In the genomic region with DNA sequence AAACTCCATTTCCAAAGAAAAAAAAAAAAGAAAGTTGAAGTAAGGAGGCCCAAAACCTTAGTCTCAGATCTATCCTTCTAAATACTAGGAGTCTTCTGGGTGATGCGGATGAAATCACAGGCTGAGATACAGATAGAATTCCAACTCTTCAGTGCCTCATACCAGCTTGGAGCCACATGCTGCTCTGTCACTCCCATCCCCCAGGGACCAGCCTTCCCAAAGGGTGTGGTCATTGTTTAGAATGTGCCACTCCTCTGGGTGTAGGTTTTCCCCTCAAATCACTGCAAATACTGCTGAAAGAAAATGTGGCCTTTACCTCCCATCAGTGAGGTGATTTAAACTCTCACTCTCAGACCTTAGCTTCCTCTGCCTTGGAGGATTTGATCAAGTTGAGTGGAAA, we compare ENCODE assay signal across 1 cellular context.
TF ChIP-seq lines count a peak whose summit lies in the region.

No MANE protein-coding gene starts in this region.

TF ChIP-seq in IMR-90, 13 proteins besides CTCF, POLR2A, EP300 and RAD21:
- no peak for TF ChIP-seq USF2 (IDR thresholded peaks at IDR 0.05; ENCODE audit: low read depth, low read length)
- TF ChIP-seq CEBPB (IDR thresholded peaks at IDR 0.05; ENCODE audit: low read depth, low read length) = no peak
- TF ChIP-seq FOS (IDR thresholded peaks at IDR 0.05; ENCODE audit: low read depth, low read length) = no peak
- no peak for TF ChIP-seq MAFK (IDR thresholded peaks at IDR 0.05; ENCODE audit: low read depth, low read length)
- no peak for TF ChIP-seq MAZ (IDR thresholded peaks at IDR 0.05; ENCODE audit: borderline replicate concordance, low read depth, low read length)
- TF ChIP-seq CHD1 (IDR thresholded peaks at IDR 0.05; ENCODE audit: low read depth, low read length) = no peak
